Comparison of ENCODE assay signal across 23 cellular contexts in the genomic region with DNA sequence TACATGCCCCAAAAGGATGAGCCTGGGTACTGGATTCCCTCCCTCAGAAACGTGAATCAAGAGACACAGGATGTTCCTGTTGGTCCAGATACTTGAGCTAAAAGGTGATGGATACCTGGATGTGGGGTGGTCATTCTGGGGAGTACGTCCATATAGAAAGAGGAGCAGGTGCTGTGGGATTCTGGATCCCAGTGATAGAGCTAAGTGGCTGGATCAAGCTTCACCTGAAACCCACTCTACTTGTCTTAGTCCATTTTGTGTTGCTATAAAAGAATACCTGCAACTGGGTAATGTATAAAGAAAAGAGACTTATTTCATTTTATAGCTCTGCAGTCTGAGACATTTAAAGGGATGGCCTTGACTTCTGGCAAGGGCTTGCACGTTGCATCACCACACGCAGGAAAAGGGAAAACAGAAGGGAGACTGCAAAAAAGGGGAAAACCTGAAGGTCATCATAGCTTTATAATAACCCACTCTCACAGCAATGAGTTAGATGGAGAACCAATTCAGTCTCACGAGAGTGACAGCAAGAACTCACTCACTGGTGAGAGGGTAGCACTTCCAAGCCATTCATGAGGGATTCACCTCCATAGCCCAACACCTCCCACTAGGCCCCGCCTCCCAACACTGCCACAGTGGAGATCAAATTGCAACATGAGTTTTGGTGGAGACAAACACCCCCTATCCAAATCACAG. TPM values are rescaled to one million over a fixed set of nuclear protein-coding genes. Genes with fewer than 3 reads are reported as not detected.
DNase-seq lines count a peak whose midpoint lies in the region; ATAC-seq, FAIRE-seq and TF ChIP-seq lines count a peak whose summit lies in the region.
"Had no signal": no experiment of that assay in that cellular context is flagged by ENCODE, and none has a peak within 500 bp of the region (broad histone marks: within the 10 kb centered on the region; RNA-seq: fewer than 3 reads in every experiment).

No MANE protein-coding gene starts in this region.

- H3K79me2 ChIP-seq in mammary epithelial cell (ENCODE audit: insufficient read depth, low read length): no peaks in the 10 kb centered on the region
- H3K79me2 ChIP-seq in K562 (ENCODE audit: control insufficient read depth, insufficient read depth, low read length): peaks cover 91% of the 10 kb centered on the region

- H3K36me3 ChIP-seq in breast epithelium (no peaks in the 10 kb centered on the region), mammary epithelial cell (ENCODE audit: insufficient read depth, low read length) (no peaks in the 10 kb centered on the region), K562 (ENCODE audit: control insufficient read depth, insufficient read depth, low read length) (peaks cover 45% of the 10 kb centered on the region; the same call in 2 of the 3 replicates), right lobe of liver (no peaks in the 10 kb centered on the region)

- H3K9me3 ChIP-seq in breast epithelium (no peaks in the 10 kb centered on the region), mammary epithelial cell (replicated peaks; ENCODE audit: insufficient read depth, low read length) (no peaks in the 10 kb centered on the region), K562 (replicated peaks; ENCODE audit: control insufficient read depth, insufficient read depth, low read depth, low read length) (no peaks in the 10 kb centered on the region), right lobe of liver (no peaks in the 10 kb centered on the region)

- H3K4me1 ChIP-seq in breast epithelium (peaks cover 0 to 18% of the 10 kb centered on the region in 2 donors), mammary epithelial cell (ENCODE audit: insufficient read depth, low read length) (peaks cover 8% of the 10 kb centered on the region), K562 (replicated peaks in 1 of 2; ENCODE audit: control insufficient read depth in 2 of 2, insufficient read depth in 2 of 2, low read length in 2 of 2) (peaks cover 30% of the 10 kb centered on the region in 2 experiments; a peak in 4 of 5 replicates), right lobe of liver (peaks cover 0 to 76% (median 31%) of the 10 kb centered on the region in 4 donors)

- no peaks in the 10 kb centered on the region for H3K9me3 Mint-ChIP-seq in type B pancreatic cell
- H3K9me3 Mint-ChIP-seq: activated naive CD4-positive, alpha-beta T cell treated with anti-CD3 and anti-CD28 coated beads, Interleukin-2, amount 50 U/mL, for 24 hours; immature natural killer cell had no signal

- no peaks in the 10 kb centered on the region for H3K36me3 Mint-ChIP-seq in type B pancreatic cell
- H3K36me3 Mint-ChIP-seq: activated naive CD4-positive, alpha-beta T cell treated with anti-CD3 and anti-CD28 coated beads, Interleukin-2, amount 50 U/mL, for 24 hours; immature natural killer cell; naive B cell; stimulated activated naive B cell treated with anti-CD40 and anti-IgM and Interleukin-4, amounts not matched to agents 10 μg/mL and 1 μg/mL and 100 μg/mL, for 72 hours had no signal

- H2AFZ ChIP-seq in mammary epithelial cell (ENCODE audit: low read depth, low read length): no peak overlapping the region
- H2AFZ ChIP-seq in K562 (ENCODE audit: low read depth, low read length): no peak overlapping the region

- peak; percentile 64 for ATAC-seq in K562
- ATAC-seq in right lobe of liver: peak in 1 of 4 donors; percentile 5
- ATAC-seq: stimulated activated naive B cell treated with anti-CD40 and anti-IgM and Interleukin-4, amounts not matched to agents 10 μg/mL and 1 μg/mL and 100 μg/mL, for 72 hours had no signal

- H3K4me1 Mint-ChIP-seq in type B pancreatic cell (ENCODE audit: unreplicated experiment): peaks cover 41% of the 10 kb centered on the region
- H3K4me1 Mint-ChIP-seq: activated naive CD4-positive, alpha-beta T cell treated with anti-CD3 and anti-CD28 coated beads, Interleukin-2, amount 50 U/mL, for 24 hours; immature natural killer cell; naive B cell; stimulated activated naive B cell treated with anti-CD40 and anti-IgM and Interleukin-4, amounts not matched to agents 10 μg/mL and 1 μg/mL and 100 μg/mL, for 72 hours had no signal

- peak overlapping the region; percentile 54 to 92 for H3K27ac ChIP-seq in breast epithelium
- H3K27ac ChIP-seq in mammary epithelial cell (ENCODE audit: insufficient read depth, low read depth, low read length): no peak overlapping the region
- no peak overlapping the region for H3K27ac ChIP-seq in K562 (ENCODE audit: extremely low read depth, low read depth, low read length)
- H3K27ac ChIP-seq in right lobe of liver: peak overlapping the region; percentile 81 to 92 (median 92)
- H3K27ac ChIP-seq: 22Rv1 had no signal

- FAIRE-seq in K562 (lab: Jason Lieb, UNC): peak; percentile 32
- FAIRE-seq: astrocyte had no signal

- dilution Hi-C loops in mammary epithelial cell (cut with HindIII; ENCODE audit: low sequenced_read_pairs): loop anchor here (10.0 kb wide), 1 partner anchor 125 kb away; no protein-coding TSS in a partner anchor

- no peak overlapping the region for H3K4me3 ChIP-seq in breast epithelium
- no peak overlapping the region for H3K4me3 ChIP-seq in mammary epithelial cell (replicated peaks in 1 of 3; ENCODE audit: insufficient read depth in 1 of 3, low read depth in 2 of 3, low read length in 3 of 3)
- no peak overlapping the region for H3K4me3 ChIP-seq in K562
- H3K4me3 ChIP-seq in right lobe of liver: no peak overlapping the region

- peaks cover 2% of the 10 kb centered on the region for H3K27me3 Mint-ChIP-seq in type B pancreatic cell
- H3K27me3 Mint-ChIP-seq: activated naive CD4-positive, alpha-beta T cell treated with anti-CD3 and anti-CD28 coated beads, Interleukin-2, amount 50 U/mL, for 24 hours had no signal

- TF ChIP-seq RAD21 in K562 (CRISPR knock-in tag; conservative IDR thresholded peaks at IDR 0.05 in 1 of 2, IDR thresholded peaks at IDR 0.05 in 1 of 2): no peak

- no peak overlapping the region for H3K4me3 Mint-ChIP-seq in type B pancreatic cell
- H3K4me3 Mint-ChIP-seq: activated naive CD4-positive, alpha-beta T cell treated with anti-CD3 and anti-CD28 coated beads, Interleukin-2, amount 50 U/mL, for 24 hours; H9; immature natural killer cell; naive B cell; stimulated activated naive B cell treated with anti-CD40 and anti-IgM and Interleukin-4, amounts not matched to agents 10 μg/mL and 1 μg/mL and 100 μg/mL, for 72 hours had no signal

- no peak for TF ChIP-seq CTCF in breast epithelium (IDR thresholded peaks at IDR 0.05)
- TF ChIP-seq CTCF in mammary epithelial cell (conservative IDR thresholded peaks at IDR 0.05 in 1 of 2, IDR thresholded peaks at IDR 0.05 in 1 of 2; ENCODE audit: extremely low read depth in 1 of 2, insufficient read depth in 1 of 2, low read depth in 1 of 2, low read length in 2 of 2): no peak
- no peak for TF ChIP-seq CTCF in K562 (IDR thresholded peaks at IDR 0.05 in 2 of 3, conservative IDR thresholded peaks at IDR 0.05 in 1 of 3; ENCODE audit: insufficient read depth in 2 of 3, low read depth in 1 of 3, low read length in 3 of 3)
- TF ChIP-seq CTCF in right lobe of liver (IDR thresholded peaks at IDR 0.05): no peak
- no peak for TF ChIP-seq CTCF in type B pancreatic cell (conservative IDR thresholded peaks at IDR 0.05)

- intact Hi-C loops in breast epithelium (cut with DNase I; ENCODE audit: low total_unique reads) (no loop called here), mammary epithelial cell (cut with micrococcal nuclease) (no loop called here), K562 (cut with micrococcal nuclease) (loop anchor here (5.0 kb wide), 2 partner anchors 52 to 82 kb away; no protein-coding TSS in a partner anchor), right lobe of liver (cut with DNase I) (loop anchor here in 1 of 2 donors (10.0 kb wide), 1 partner anchor 85 kb away; no protein-coding TSS in a partner anchor)

- 79% methylated on average over 6 of the region's 6 CpGs for WGBS in mammary epithelial cell (ENCODE audit: low coverage, missing lambda C conversion rate)
- 90% methylated on average over 6 of the region's 6 CpGs for WGBS in K562 (ENCODE audit: insufficient coverage, low coverage, missing lambda C conversion rate)
- WGBS in right lobe of liver (ENCODE audit: insufficient coverage, low coverage, low lambda C conversion rate, missing lambda C conversion rate): 45% methylated on average over 4 of the region's 6 CpGs

- no TSS peak for BruUV-seq in mammary epithelial cell (replicated peaks; lab: Mats Ljungman, UMichigan)
- BruUV-seq in K562 (replicated peaks; lab: Mats Ljungman, UMichigan): no TSS peak

- H4K20me1 ChIP-seq in mammary epithelial cell (ENCODE audit: insufficient read depth, low read length): no peaks in the 10 kb centered on the region
- H4K20me1 ChIP-seq in K562 (replicated peaks; ENCODE audit: control insufficient read depth, insufficient read depth, low read length): peaks cover 19% of the 10 kb centered on the region; the same call in 1 of the 2 replicates

- H3K27ac Mint-ChIP-seq in type B pancreatic cell: peak overlapping the region; percentile 96
- H3K27ac Mint-ChIP-seq: activated naive CD4-positive, alpha-beta T cell treated with anti-CD3 and anti-CD28 coated beads, Interleukin-2, amount 50 U/mL, for 24 hours; H9; immature natural killer cell; stimulated activated naive B cell treated with anti-CD40 and anti-IgM and Interleukin-4, amounts not matched to agents 10 μg/mL and 1 μg/mL and 100 μg/mL, for 72 hours had no signal

- CTCF ChIA-PET in mammary epithelial cell (lab: Charles Lee; ENCODE audit: low non-redundant PET) (no interaction called here), K562 (lab: Yijun Ruan, JAX; ENCODE audit: low intra/inter-chr PET ratio) (no interaction called here)

- DNase-seq in breast epithelium (ENCODE audit: low spot score in 2 of 2) (no peak), mammary epithelial cell (no peak), K562 (ENCODE audit: extremely low read depth in 1 of 4, low spot score in 3 of 4) (no peak), right lobe of liver (peak in 1 of 3 donors; percentile 65), type B pancreatic cell (ENCODE audit: extremely low spot score, unreplicated experiment) (no peak), HT-29 (ENCODE audit: low spot score) (no peak), KG1 (lab: John Stamatoyannopoulos, UW) (no peak), NCI-H2227 (lab: John Stamatoyannopoulos, UW; ENCODE audit: unreplicated experiment) (no peak)
- DNase-seq: activated CD4-positive, alpha-beta T cell treated with anti-CD3 and anti-CD28 coated beads for 4 hours; COR-L47; effector memory CD4-positive, alpha-beta T cell; H9; immature natural killer cell; naive B cell; NCI-H1417 treated with DMSO at 0.1 percent for 48 hours; NCI-H526 treated with DMSO at 0.1 percent for 48 hours; SHP77 treated with DMSO at 0.1 percent for 48 hours; stimulated activated CD4-positive, alpha-beta T cell treated with anti-CD3 and anti-CD28 coated beads, Interleukin-1b, Interleukin-23, amount 100 ng/mL, for 48 hours; stimulated activated naive B cell treated with anti-CD40 and anti-IgM and Interleukin-4, amounts not matched to agents 10 μg/mL and 1 μg/mL and 100 μg/mL, for 72 hours had no signal

- no peaks in the 10 kb centered on the region for H3K9me1 ChIP-seq in K562 (ENCODE audit: control insufficient read depth, insufficient read depth, low read length)

- H3K4me2 ChIP-seq in mammary epithelial cell (ENCODE audit: insufficient read depth, low read depth, low read length) (no peak overlapping the region), K562 (ENCODE audit: insufficient read depth, low read length) (no peak overlapping the region)

- in situ Hi-C loops in mammary epithelial cell (cut with MboI; ENCODE audit: low sequenced_read_pairs in 2 of 2): loop anchor here in 1 of 2 donors (10.0 kb wide), 1 partner anchor 85 kb away; no protein-coding TSS in a partner anchor
- in situ Hi-C loops in K562 (cut with MboI): no loop called here

- no peak for TF ChIP-seq POLR2A in breast epithelium (IDR thresholded peaks at IDR 0.05)
- TF ChIP-seq POLR2A in K562 (conservative IDR thresholded peaks at IDR 0.05): no peak
- no peak for TF ChIP-seq POLR2A in right lobe of liver (IDR thresholded peaks at IDR 0.05)

- no peak overlapping the region for H3K9ac ChIP-seq in mammary epithelial cell (ENCODE audit: insufficient read depth, low read length)
- peak overlapping the region in 1 of 2 experiments; percentile 33; a peak in 1 of 4 replicates for H3K9ac ChIP-seq in K562 (ENCODE audit: insufficient read depth in 1 of 2, low read depth in 2 of 2, low read length in 2 of 2)

- POLR2A ChIA-PET in K562 (lab: Yijun Ruan, JAX): interaction anchor here (0.6 to 1.3 kb wide), 3 partner anchors 10 to 640 kb away, joined by 3 to 4 read pairs (median 3); no protein-coding TSS in a partner anchor

- H3K27me3 ChIP-seq in breast epithelium: no peaks in the 10 kb centered on the region
- H3K27me3 ChIP-seq in mammary epithelial cell (ENCODE audit: insufficient read depth, low read length): no peaks in the 10 kb centered on the region
- H3K27me3 ChIP-seq in K562 (ENCODE audit: control insufficient read depth in 2 of 2, insufficient read depth in 2 of 2, low read length in 2 of 2): no peaks in the 10 kb centered on the region
- no peaks in the 10 kb centered on the region for H3K27me3 ChIP-seq in right lobe of liver

- TF ChIP-seq EP300 in K562 (IDR thresholded peaks at IDR 0.05; ENCODE audit: low read length): no peak

RNA-seq across cellular contexts. Expression of gene RIPOR3, which starts 31.2 kb away (rescaled TPM):
- 10 to 100 TPM in 2 of 3 donors, 1 to 10 TPM in 1; 4.5 to 35.5 (median 26.9) TPM for total RNA-seq in breast epithelium
- under 1 TPM in 1 of 2 donors, not detected in 1; under 0.01 TPM for total RNA-seq in mammary epithelial cell
- not detected for polyA plus RNA-seq in mammary epithelial cell
- not detected for polyA minus RNA-seq in mammary epithelial cell
- total RNA-seq in K562 (2011; cell fraction: chromatin; rRNA removed; ENCODE audit: low replicate concordance): 220 and 451 TPM in 2 replicates
- 258 and 278 TPM in 2 replicates for total RNA-seq in K562 (2011; cell fraction: nucleolus; rRNA removed)
- total RNA-seq in K562 (2011; cell fraction: nucleoplasm; rRNA removed): 187 and 217 TPM in 2 replicates
- total RNA-seq in K562 (2014; rRNA removed): 22.3 and 28.3 TPM in 2 replicates
- 9.2 and 15.5 TPM in 2 replicates for total RNA-seq in K562 (2014; rRNA removed; fragmentation: Illumina TruSeq; extraction: Trizol)
- total RNA-seq in K562 (2015; rRNA removed; fragmentation: Illumina TruSeq; extraction: Trizol): 12.8 and 13.3 TPM in 2 replicates
- 43.3 and 46.1 TPM in 2 replicates for total RNA-seq in K562 (2021)
- polyA plus RNA-seq in K562 (2011; rRNA removed): 48.8 and 65.1 TPM in 2 replicates
- 23.4 and 24.4 TPM in 2 replicates for polyA plus RNA-seq in K562 (2011; cell fraction: cytosol; rRNA removed)
- polyA plus RNA-seq in K562 (2011; cell fraction: nucleus; rRNA removed): 468 and 642 TPM in 2 replicates
- polyA plus RNA-seq in K562 (2012): 23.3 and 29.2 TPM in 2 replicates
- polyA plus RNA-seq in K562 (2014; fragmentation: Illumina TruSeq; extraction: Trizol): 21.4 and 23.4 TPM in 2 replicates
- polyA plus RNA-seq in K562 (2014; fragmentation: Nextera tagmentation; extraction: Ambion mirVana): 1 to 10 TPM; 3.3 to 3.8 TPM
- 62.7 and 66.4 TPM in 2 replicates for polyA plus RNA-seq in K562 (2014; rRNA removed)
- 12.5 and 15.4 TPM in 2 replicates for polyA minus RNA-seq in K562 (2011; rRNA and poly(A)+ RNA removed)
- polyA minus RNA-seq in K562 (2011; cell fraction: cytosol; rRNA and poly(A)+ RNA removed): 15.8 and 20.2 TPM in 2 replicates
- 65.3 and 73.8 TPM in 2 replicates for polyA minus RNA-seq in K562 (2011; cell fraction: nucleus; rRNA and poly(A)+ RNA removed)
- total RNA-seq in right lobe of liver: 10 to 100 TPM in 2 of 6 experiments, 1 to 10 TPM in 4; 4.8 to 13.8 (median 8.9) TPM
- total RNA-seq in type B pancreatic cell (ENCODE audit: low replicate concordance): 1.9 and 5.1 TPM in 2 replicates
- 0.31 and 0.39 TPM in 2 replicates for total RNA-seq in HT-29 (2014; rRNA removed; shearing (Covaris generic))
- total RNA-seq: MCF 10A had no signal

Comparison
In these comparisons a context has a peak if more than half of its experiments do, and no peak if none do; other contexts are left out.
1. H3K27ac ChIP-seq: peak in breast epithelium (2 of 2) and right lobe of liver (3 of 3); none in mammary epithelial cell (single experiment) and K562 (single experiment).